Comparison of ENCODE assay signal across 29 cellular contexts in the genomic region with DNA sequence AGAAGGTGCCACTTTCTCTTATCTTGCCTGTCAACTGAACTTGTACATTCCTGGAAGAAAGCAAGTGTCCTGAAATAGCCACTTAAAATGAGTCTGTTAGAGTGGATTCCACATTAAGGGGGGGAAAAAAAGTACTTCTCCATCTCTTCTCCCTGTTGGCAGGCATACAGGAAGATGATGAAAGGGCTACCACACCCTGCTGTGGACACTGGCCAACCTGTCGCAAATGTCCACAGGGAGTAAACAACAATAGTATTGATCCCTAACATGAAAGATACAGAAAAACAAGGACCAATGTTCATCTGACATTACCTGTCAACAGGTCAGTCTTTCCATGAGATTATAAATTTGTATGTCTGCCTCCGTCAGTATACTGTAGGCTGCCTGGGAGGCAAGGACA.
"Had no signal": no experiment of that assay in that cellular context is flagged by ENCODE, and none has a peak within 500 bp of the region (broad histone marks: within the 10 kb centered on the region; RNA-seq: fewer than 3 reads in every experiment).

No MANE protein-coding gene starts in this region.

- ATAC-seq: left colon; lower lobe of right lung; natural killer cell; sciatic nerve; stimulated activated naive B cell treated with anti-CD40 and anti-IgM and Interleukin-4, amounts not matched to agents 10 μg/mL and 1 μg/mL and 100 μg/mL, for 72 hours; stimulated activated naive CD8-positive, alpha-beta T cell treated with anti-CD3 and anti-CD28 coated beads, Interleukin-15, Interleukin-2, amounts not matched to agents 100 U/mL and 50 U/mL, for 24 hours had no signal

- H3K9me3 ChIP-seq: left ventricle myocardium inferior, lower lobe of right lung, ovary, right atrium auricular region, stomach, testis, thyroid gland, transverse colon, upper lobe of left lung, uterus had no signal

- H3K36me3 ChIP-seq: left ventricle myocardium inferior, lower lobe of right lung, neural progenitor cell, ovary, right atrium auricular region, stomach, thyroid gland, transverse colon, upper lobe of left lung, uterus had no signal

- DNase-seq: hypothalamus; immature natural killer cell; kidney; left colon; left ventricle myocardium inferior; lower lobe of right lung; mammary epithelial cell; mesenchymal stem cell; naive B cell; natural killer cell; nephron progenitor cell; ovary; stimulated activated CD4-positive, alpha-beta T cell treated with anti-CD3 and anti-CD28 coated beads, Interleukin-12 subunit alpha, Interleukin-12 subunit beta, amount 100 ng/mL, for 4 hours; stimulated activated CD4-positive, alpha-beta T cell treated with anti-CD3 and anti-CD28 coated beads, Interleukin-15, amount 100 ng/mL, for 24 hours; stimulated activated CD4-positive, alpha-beta T cell treated with anti-CD3 and anti-CD28 coated beads, Interleukin-2, amount 100 ng/mL, for 24 hours; stimulated activated CD4-positive, alpha-beta T cell treated with anti-CD3 and anti-CD28 coated beads, Interleukin-4, amount 100 ng/mL, for 1 hour; stimulated activated naive B cell treated with anti-CD40 and anti-IgM and Interleukin-4, amounts not matched to agents 10 μg/mL and 1 μg/mL and 100 μg/mL, for 72 hours; stimulated activated naive CD8-positive, alpha-beta T cell treated with anti-CD3 and anti-CD28 coated beads, Interleukin-15, Interleukin-2, amounts not matched to agents 100 U/mL and 50 U/mL, for 24 hours; stomach; testis; thyroid gland; transverse colon; uterus had no signal

- H3K27me3 ChIP-seq: neural progenitor cell, ovary, right atrium auricular region, stomach, testis, thyroid gland, transverse colon, upper lobe of left lung, uterus had no signal

- FAIRE-seq: islet of Langerhans had no signal

- H3K27ac ChIP-seq: left ventricle myocardium inferior, lower lobe of right lung, neural progenitor cell, ovary, right atrium auricular region, skin epidermis, stomach, testis, thyroid gland, transverse colon, upper lobe of left lung, uterus had no signal

- H3K4me3 ChIP-seq: left ventricle myocardium inferior, lower lobe of right lung, neural progenitor cell, ovary, right atrium auricular region, skin epidermis, stomach, testis, thyroid gland, transverse colon, upper lobe of left lung, uterus had no signal

- H3K4me1 ChIP-seq: testis, thyroid gland, transverse colon had no signal
